ENCODE assay signal across 1 cellular context in genomic region chr5:40779561-40779960, GRCh38.
TF ChIP-seq lines count a peak whose summit lies in the region.

No MANE protein-coding gene starts in this region.

TF ChIP-seq in GM23338, 12 proteins besides CTCF, POLR2A, EP300 and RAD21 (continued from another document):
- TF ChIP-seq ZNF462 (CRISPR knock-in tag; IDR thresholded peaks at IDR 0.05) (no peak), EZH2phosphoT487 (IDR thresholded peaks at IDR 0.05; ENCODE audit: unreplicated experiment) (no peak), POLR2AphosphoS5 (IDR thresholded peaks at IDR 0.05; ENCODE audit: low read depth) (no peak), NANOG (IDR thresholded peaks at IDR 0.05; ENCODE audit: borderline replicate concordance) (no peak), CREB1 (CRISPR knock-in tag; IDR thresholded peaks at IDR 0.05; ENCODE audit: low read depth) (no peak), ZNF331 (CRISPR knock-in tag; IDR thresholded peaks at IDR 0.05; ENCODE audit: low read depth) (no peak), JUNB (IDR thresholded peaks at IDR 0.05; ENCODE audit: unreplicated experiment) (no peak), EZH2 (IDR thresholded peaks at IDR 0.05; ENCODE audit: low read depth, unreplicated experiment) (no peak)
- TF ChIP-seq, protein P1, sequence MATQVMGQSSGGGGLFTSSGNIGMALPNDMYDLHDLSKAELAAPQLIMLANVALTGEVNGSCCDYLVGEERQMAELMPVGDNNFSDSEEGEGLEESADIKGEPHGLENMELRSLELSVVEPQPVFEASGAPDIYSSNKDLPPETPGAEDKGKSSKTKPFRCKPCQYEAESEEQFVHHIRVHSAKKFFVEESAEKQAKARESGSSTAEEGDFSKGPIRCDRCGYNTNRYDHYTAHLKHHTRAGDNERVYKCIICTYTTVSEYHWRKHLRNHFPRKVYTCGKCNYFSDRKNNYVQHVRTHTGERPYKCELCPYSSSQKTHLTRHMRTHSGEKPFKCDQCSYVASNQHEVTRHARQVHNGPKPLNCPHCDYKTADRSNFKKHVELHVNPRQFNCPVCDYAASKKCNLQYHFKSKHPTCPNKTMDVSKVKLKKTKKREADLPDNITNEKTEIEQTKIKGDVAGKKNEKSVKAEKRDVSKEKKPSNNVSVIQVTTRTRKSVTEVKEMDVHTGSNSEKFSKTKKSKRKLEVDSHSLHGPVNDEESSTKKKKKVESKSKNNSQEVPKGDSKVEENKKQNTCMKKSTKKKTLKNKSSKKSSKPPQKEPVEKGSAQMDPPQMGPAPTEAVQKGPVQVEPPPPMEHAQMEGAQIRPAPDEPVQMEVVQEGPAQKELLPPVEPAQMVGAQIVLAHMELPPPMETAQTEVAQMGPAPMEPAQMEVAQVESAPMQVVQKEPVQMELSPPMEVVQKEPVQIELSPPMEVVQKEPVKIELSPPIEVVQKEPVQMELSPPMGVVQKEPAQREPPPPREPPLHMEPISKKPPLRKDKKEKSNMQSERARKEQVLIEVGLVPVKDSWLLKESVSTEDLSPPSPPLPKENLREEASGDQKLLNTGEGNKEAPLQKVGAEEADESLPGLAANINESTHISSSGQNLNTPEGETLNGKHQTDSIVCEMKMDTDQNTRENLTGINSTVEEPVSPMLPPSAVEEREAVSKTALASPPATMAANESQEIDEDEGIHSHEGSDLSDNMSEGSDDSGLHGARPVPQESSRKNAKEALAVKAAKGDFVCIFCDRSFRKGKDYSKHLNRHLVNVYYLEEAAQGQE (IDR thresholded peaks at IDR 0.05; ENCODE audit: unreplicated experiment) = no peak
TF ChIP-seq in GM23338: peak in this region for 0.
